In the genomic region with DNA sequence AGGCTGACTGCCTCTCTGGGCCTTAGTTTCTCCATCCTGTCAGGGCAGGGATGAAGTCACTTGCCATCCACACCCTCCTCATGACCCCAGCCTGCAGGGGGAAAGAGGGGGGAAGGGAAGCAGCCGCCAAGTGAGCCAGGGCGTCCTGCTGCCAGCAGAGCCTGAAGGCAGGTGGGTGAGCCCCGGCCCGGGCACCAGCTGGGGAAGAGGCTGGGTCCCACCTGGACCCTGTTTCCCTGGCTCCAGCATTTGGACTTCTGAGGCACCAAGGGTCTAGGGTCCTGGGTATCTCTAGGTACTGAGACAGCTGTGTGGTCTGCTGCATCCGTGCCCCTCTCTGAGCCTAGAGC, we compare ENCODE assay signal across 1 cellular context.
TF ChIP-seq lines count a peak whose summit lies in the region.

No MANE protein-coding gene starts in this region.

TF ChIP-seq in IMR-90, 13 proteins besides CTCF, POLR2A, EP300 and RAD21:
- TF ChIP-seq MXI1 (IDR thresholded peaks at IDR 0.05; ENCODE audit: borderline replicate concordance, low read depth, low read length): no peak
- TF ChIP-seq, protein P1, sequence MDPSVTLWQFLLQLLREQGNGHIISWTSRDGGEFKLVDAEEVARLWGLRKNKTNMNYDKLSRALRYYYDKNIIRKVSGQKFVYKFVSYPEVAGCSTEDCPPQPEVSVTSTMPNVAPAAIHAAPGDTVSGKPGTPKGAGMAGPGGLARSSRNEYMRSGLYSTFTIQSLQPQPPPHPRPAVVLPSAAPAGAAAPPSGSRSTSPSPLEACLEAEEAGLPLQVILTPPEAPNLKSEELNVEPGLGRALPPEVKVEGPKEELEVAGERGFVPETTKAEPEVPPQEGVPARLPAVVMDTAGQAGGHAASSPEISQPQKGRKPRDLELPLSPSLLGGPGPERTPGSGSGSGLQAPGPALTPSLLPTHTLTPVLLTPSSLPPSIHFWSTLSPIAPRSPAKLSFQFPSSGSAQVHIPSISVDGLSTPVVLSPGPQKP (IDR thresholded peaks at IDR 0.05; ENCODE audit: borderline replicate concordance, low read depth, low read length): no peak
- no peak for TF ChIP-seq RFX5 (IDR thresholded peaks at IDR 0.05; ENCODE audit: low read depth, low read length)
- no peak for TF ChIP-seq BHLHE40 (IDR thresholded peaks at IDR 0.05; ENCODE audit: low read depth, low read length)
- TF ChIP-seq MAFK (IDR thresholded peaks at IDR 0.05; ENCODE audit: low read depth, low read length): no peak
- TF ChIP-seq RCOR1 (IDR thresholded peaks at IDR 0.05; ENCODE audit: insufficient replicate concordance, low read length): no peak
- TF ChIP-seq SMC3 (IDR thresholded peaks at IDR 0.05; ENCODE audit: low read depth, low read length): no peak
- no peak for TF ChIP-seq FOS (IDR thresholded peaks at IDR 0.05; ENCODE audit: low read depth, low read length)
- no peak for TF ChIP-seq CHD1 (IDR thresholded peaks at IDR 0.05; ENCODE audit: low read depth, low read length)
- TF ChIP-seq, protein P2, sequence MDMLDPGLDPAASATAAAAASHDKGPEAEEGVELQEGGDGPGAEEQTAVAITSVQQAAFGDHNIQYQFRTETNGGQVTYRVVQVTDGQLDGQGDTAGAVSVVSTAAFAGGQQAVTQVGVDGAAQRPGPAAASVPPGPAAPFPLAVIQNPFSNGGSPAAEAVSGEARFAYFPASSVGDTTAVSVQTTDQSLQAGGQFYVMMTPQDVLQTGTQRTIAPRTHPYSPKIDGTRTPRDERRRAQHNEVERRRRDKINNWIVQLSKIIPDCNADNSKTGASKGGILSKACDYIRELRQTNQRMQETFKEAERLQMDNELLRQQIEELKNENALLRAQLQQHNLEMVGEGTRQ (IDR thresholded peaks at IDR 0.05; ENCODE audit: low read depth, low read length): no peak
- TF ChIP-seq NFE2L2 (IDR thresholded peaks at IDR 0.05; ENCODE audit: low read depth, low read length): no peak
- TF ChIP-seq MAZ (IDR thresholded peaks at IDR 0.05; ENCODE audit: borderline replicate concordance, low read depth, low read length): no peak
- no peak for TF ChIP-seq CEBPB (IDR thresholded peaks at IDR 0.05; ENCODE audit: low read depth, low read length)
